Comparison of ENCODE assay signal across 14 cellular contexts in genomic region chr3:56981445-56982230, GRCh38.
A peak's percentile ranks its signal among the peaks of the same experiment; 100 is the strongest.
DNase-seq lines count a peak whose midpoint lies in the region; ATAC-seq and TF ChIP-seq lines count a peak whose summit lies in the region.
"Had no signal": no experiment of that assay in that cellular context is flagged by ENCODE, and none has a peak within 500 bp of the region (broad histone marks: within the 10 kb centered on the region; RNA-seq: fewer than 3 reads in every experiment).

No MANE protein-coding gene starts in this region.

- peak overlapping the region; percentile 44 to 80 for H3K27ac Mint-ChIP-seq in activated naive CD4-positive, alpha-beta T cell treated with anti-CD3 and anti-CD28 coated beads, Interleukin-2, amount 50 U/mL, for 72 hours

- H3K36me3 ChIP-seq in PC-9 (ENCODE audit: low read depth) (no peaks in the 10 kb centered on the region), smooth muscle cell (ENCODE audit: low read depth) (no peaks in the 10 kb centered on the region)
- H3K36me3 ChIP-seq: colonic mucosa, thyroid gland had no signal

- whole genome bisulfite sequencing in smooth muscle cell (ENCODE audit: low lambda C conversion rate), result 59% methylated on average over 2 of the region's 2 CpGs

- H4K20me1 ChIP-seq in PC-9 (ENCODE audit: insufficient read depth) (no peaks in the 10 kb centered on the region), smooth muscle cell (ENCODE audit: low read depth) (no peaks in the 10 kb centered on the region)

- H3K27ac ChIP-seq in PC-9 (peak overlapping the region; percentile 56), smooth muscle cell (ENCODE audit: low read depth) (peak overlapping the region; percentile 99)
- H3K27ac ChIP-seq: colonic mucosa, thyroid gland had no signal

- POLR2A ChIA-PET in PC-9 (lab: Charles Lee; ENCODE audit: unreplicated experiment), result no interaction called here

- H2AFZ ChIP-seq in PC-9, result no peak overlapping the region
- no peak overlapping the region for H2AFZ ChIP-seq in smooth muscle cell (ENCODE audit: low read depth)

- TF ChIP-seq CTCF in PC-9 (conservative IDR thresholded peaks at IDR 0.05) (no peak), smooth muscle cell (IDR thresholded peaks at IDR 0.05; ENCODE audit: borderline replicate concordance, insufficient read depth, poor library complexity, severe bottlenecking) (no peak)

- no peak for ATAC-seq in activated naive CD4-positive, alpha-beta T cell treated with anti-CD3 and anti-CD28 coated beads, Interleukin-2, amount 50 U/mL, for 72 hours

- H3F3A ChIP-seq in PC-9 (ENCODE audit: insufficient read depth, low read depth) (peaks cover 8% of the 10 kb centered on the region), smooth muscle cell (ENCODE audit: low read depth) (peaks cover 24% of the 10 kb centered on the region)

- H3K4me2 ChIP-seq in PC-9, result peak overlapping the region; percentile 42
- peak overlapping the region; percentile 38 for H3K4me2 ChIP-seq in smooth muscle cell

- no peaks in the 10 kb centered on the region for H3K9me3 Mint-ChIP-seq in activated naive CD4-positive, alpha-beta T cell treated with anti-CD3 and anti-CD28 coated beads, Interleukin-2, amount 50 U/mL, for 72 hours
- H3K9me3 Mint-ChIP-seq: CD4-positive, CD25-positive, alpha-beta regulatory T cell had no signal

- H3K4me1 ChIP-seq in PC-9 (replicated peaks; ENCODE audit: insufficient read depth), result peaks cover 10% of the 10 kb centered on the region
- H3K4me1 ChIP-seq in smooth muscle cell (ENCODE audit: low read depth), result no peaks in the 10 kb centered on the region
- H3K4me1 ChIP-seq: colonic mucosa had no signal

- H3K27me3 ChIP-seq in PC-9 (ENCODE audit: insufficient read depth, low read depth) (no peaks in the 10 kb centered on the region), smooth muscle cell (ENCODE audit: low read depth) (no peaks in the 10 kb centered on the region)
- H3K27me3 ChIP-seq: colonic mucosa, thyroid gland had no signal

- peak in 1 of 2 donors; percentile 23 for DNase-seq in activated naive CD4-positive, alpha-beta T cell treated with anti-CD3 and anti-CD28 coated beads, Interleukin-2, amount 50 U/mL, for 72 hours (ENCODE audit: low spot score in 2 of 2)
- no peak for DNase-seq in activated naive CD4-positive, alpha-beta T cell treated with Interleukin-2 at 50 U/mL for 16 hours
- DNase-seq in PC-9 (no peak), dermis blood vessel endothelial cell (peak; percentile 41), smooth muscle cell (lab: John Stamatoyannopoulos, UW; ENCODE audit: unreplicated experiment) (no peak), RPMI8226 (no peak), mucosa of gallbladder (ENCODE audit: low spot score) (no peak), NCI-H2029 (lab: John Stamatoyannopoulos, UW) (no peak)
- DNase-seq: activated CD4-positive, CD25-positive, alpha-beta regulatory T cell; colonic mucosa; NCI-H2107; NCI-H524 had no signal

- intact Hi-C loops in PC-9 (cut with micrococcal nuclease; ENCODE audit: unreplicated experiment), result loop anchor here (2.0 to 10.0 kb wide), 3 partner anchors 127 to 487 kb away; no protein-coding TSS in a partner anchor

- H3K9me2 ChIP-seq in PC-9 (ENCODE audit: insufficient read depth), result no peaks in the 10 kb centered on the region

- H3K36me3 Mint-ChIP-seq in activated naive CD4-positive, alpha-beta T cell treated with anti-CD3 and anti-CD28 coated beads, Interleukin-2, amount 50 U/mL, for 72 hours, result no peaks in the 10 kb centered on the region
- H3K36me3 Mint-ChIP-seq: CD4-positive, CD25-positive, alpha-beta regulatory T cell had no signal

- H3K4me3 ChIP-seq in PC-9, result no peak overlapping the region
- no peak overlapping the region for H3K4me3 ChIP-seq in smooth muscle cell
- H3K4me3 ChIP-seq: colonic mucosa, thyroid gland had no signal

- H3K9me3 ChIP-seq in PC-9 (ENCODE audit: insufficient read depth, low read depth), result no peaks in the 10 kb centered on the region
- no peaks in the 10 kb centered on the region for H3K9me3 ChIP-seq in smooth muscle cell (replicated peaks; ENCODE audit: low read depth)
- H3K9me3 ChIP-seq: colonic mucosa, thyroid gland had no signal

- H3K79me2 ChIP-seq in PC-9 (ENCODE audit: low read depth) (0 out of 2 replicates have a peak, but pooled peaks cover 5% of the 10 kb centered on the region), smooth muscle cell (ENCODE audit: low read depth) (peaks cover 6% of the 10 kb centered on the region)

- CTCF ChIA-PET in PC-9 (lab: Charles Lee), result interaction anchor here (0.6 kb wide), 1 partner anchor 280 kb away, joined by 5 read pairs; no protein-coding TSS in a partner anchor

- BruUV-seq in PC-9 (replicated peaks; lab: Mats Ljungman, UMichigan), result no TSS peak

- H3K9ac ChIP-seq in smooth muscle cell (ENCODE audit: low read depth), result peak overlapping the region; percentile 81
